In the genomic region with DNA sequence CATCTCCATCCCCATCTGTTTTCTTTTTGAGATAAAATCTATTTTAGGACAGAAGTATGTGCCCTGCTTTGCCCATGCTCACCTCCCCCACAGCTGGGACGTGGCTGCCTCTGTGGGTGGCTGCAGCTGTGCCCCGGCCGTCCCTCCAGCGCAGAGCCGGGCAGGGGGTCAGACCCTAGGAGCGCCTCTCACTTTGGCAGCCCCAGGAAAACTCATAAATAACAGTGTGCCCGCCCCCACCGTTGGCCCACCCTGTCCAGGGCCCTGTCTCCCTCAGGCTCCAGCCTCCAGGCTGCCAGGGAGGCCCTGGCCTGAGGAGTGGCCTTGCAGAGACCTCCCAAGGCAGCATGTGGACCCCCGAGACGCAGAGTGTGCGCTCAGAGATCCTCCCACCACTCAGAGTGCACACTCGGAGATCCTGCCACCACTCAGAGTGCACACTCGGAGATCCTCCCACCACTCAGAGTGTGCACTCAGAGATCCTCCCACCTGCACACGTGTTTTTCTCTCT, we compare ENCODE assay signal across 19 cellular contexts.
DNase-seq lines count a peak whose midpoint lies in the region; ATAC-seq and TF ChIP-seq lines count a peak whose summit lies in the region.
"Had no signal": no experiment of that assay in that cellular context is flagged by ENCODE, and none has a peak within 500 bp of the region (broad histone marks: within the 10 kb centered on the region; RNA-seq: fewer than 3 reads in every experiment).

No MANE protein-coding gene starts in this region.

- no peak overlapping the region for H2AFZ ChIP-seq in mesenchymal stem cell (ENCODE audit: low read depth, low read length)

- CTCF ChIA-PET in Caco-2 (lab: Charles Lee) = no interaction called here

- no peak overlapping the region for H2BK12ac ChIP-seq in mesenchymal stem cell (ENCODE audit: low read length in 2 of 2)

- 80% methylated on average over 14 of the region's 14 CpGs for WGBS in mesenchymal stem cell

- H3K4me2 ChIP-seq in mesenchymal stem cell (ENCODE audit: low read length, poor library complexity, severe bottlenecking) = no peak overlapping the region

- H3K9me3 ChIP-seq in mesenchymal stem cell (ENCODE audit: control insufficient read depth, low read length) (no peaks in the 10 kb centered on the region), upper lobe of right lung (no peaks in the 10 kb centered on the region), Caco-2 (no peaks in the 10 kb centered on the region)

- H3K23ac ChIP-seq in mesenchymal stem cell (ENCODE audit: low read length in 2 of 2) = no peak overlapping the region

- no peak overlapping the region for H4K91ac ChIP-seq in mesenchymal stem cell (ENCODE audit: low read length)

- H3K27ac ChIP-seq in mesenchymal stem cell (ENCODE audit: low read length, poor library complexity, severe bottlenecking) = no peak overlapping the region
- H3K27ac ChIP-seq in upper lobe of right lung = no peak overlapping the region

- H3K18ac ChIP-seq in mesenchymal stem cell (ENCODE audit: low read depth in 1 of 2, low read length in 2 of 2) = no peak overlapping the region

- no peak overlapping the region for H3K4ac ChIP-seq in mesenchymal stem cell (ENCODE audit: low read depth in 1 of 2, low read length in 2 of 2)

- no peak overlapping the region for H2BK120ac ChIP-seq in mesenchymal stem cell (ENCODE audit: low read depth, low read length)

- no peaks in the 10 kb centered on the region for H3K36me3 Mint-ChIP-seq in natural killer cell treated with Interleukin-12 subunit alpha and Interleukin-12 subunit beta and Interleukin-15 and Interleukin-18, amount 100 ng/mL, for 72 hours
- no peaks in the 10 kb centered on the region for H3K36me3 Mint-ChIP-seq in natural killer cell
- H3K36me3 Mint-ChIP-seq in chondrocyte (ENCODE audit: low read depth) = no peaks in the 10 kb centered on the region
- no peaks in the 10 kb centered on the region for H3K36me3 Mint-ChIP-seq in nephron progenitor cell (ENCODE audit: low read depth)
- peaks cover 6% of the 10 kb centered on the region for H3K36me3 Mint-ChIP-seq in Caco-2 (ENCODE audit: insufficient read depth, unreplicated experiment)
- H3K36me3 Mint-ChIP-seq: CD4-positive, CD25-positive, alpha-beta regulatory T cell had no signal

- H3K27me3 Mint-ChIP-seq in natural killer cell treated with Interleukin-12 subunit alpha and Interleukin-12 subunit beta and Interleukin-15 and Interleukin-18, amount 100 ng/mL, for 72 hours = no peaks in the 10 kb centered on the region
- H3K27me3 Mint-ChIP-seq in natural killer cell (ENCODE audit: low read depth in 2 of 2) (peaks cover 0 to 12% of the 10 kb centered on the region in 2 donors), chondrocyte (ENCODE audit: low read depth) (peaks cover 3% of the 10 kb centered on the region), nephron progenitor cell (ENCODE audit: low read depth, poor library complexity) (peaks cover 30% of the 10 kb centered on the region), Caco-2 (ENCODE audit: insufficient read depth, unreplicated experiment) (no peaks in the 10 kb centered on the region)

- H3K27ac Mint-ChIP-seq in natural killer cell treated with Interleukin-12 subunit alpha and Interleukin-12 subunit beta and Interleukin-15 and Interleukin-18, amount 100 ng/mL, for 72 hours = no peak overlapping the region
- no peak overlapping the region for H3K27ac Mint-ChIP-seq in natural killer cell
- H3K27ac Mint-ChIP-seq in chondrocyte (ENCODE audit: unreplicated experiment) = peak overlapping the region; percentile 77
- H3K27ac Mint-ChIP-seq in nephron progenitor cell = no peak overlapping the region
- H3K27ac Mint-ChIP-seq in Caco-2 (ENCODE audit: unreplicated experiment) = no peak overlapping the region
- H3K27ac Mint-ChIP-seq: CD4-positive, CD25-positive, alpha-beta regulatory T cell had no signal

- BruUV-seq in Caco-2 (replicated peaks; lab: Mats Ljungman, UMichigan) = no TSS peak

- no peak overlapping the region for H3K4me3 ChIP-seq in mesenchymal stem cell (ENCODE audit: insufficient read depth in 1 of 2, low read depth in 1 of 2, low read length in 2 of 2)
- H3K4me3 ChIP-seq in upper lobe of right lung = no peak overlapping the region
- H3K4me3 ChIP-seq in Caco-2 (ENCODE audit: low read depth, low read length) = no peak overlapping the region

- no peak overlapping the region for H2BK5ac ChIP-seq in mesenchymal stem cell (ENCODE audit: low read depth, low read length, poor library complexity, severe bottlenecking)

- H3K27me3 ChIP-seq in mesenchymal stem cell (ENCODE audit: control insufficient read depth in 1 of 2, insufficient read depth in 1 of 2, low read length in 2 of 2) = peaks cover 0 to 32% of the 10 kb centered on the region in 2 experiments
- no peaks in the 10 kb centered on the region for H3K27me3 ChIP-seq in upper lobe of right lung
- H3K27me3 ChIP-seq in Caco-2 (replicated peaks; ENCODE audit: control insufficient read depth, insufficient read depth, low read length) = no peaks in the 10 kb centered on the region

- POLR2A ChIA-PET in Caco-2 (lab: Charles Lee) = no interaction called here

- no peak overlapping the region for H3K4me3 Mint-ChIP-seq in natural killer cell treated with Interleukin-12 subunit alpha and Interleukin-12 subunit beta and Interleukin-15 and Interleukin-18, amount 100 ng/mL, for 72 hours
- H3K4me3 Mint-ChIP-seq in natural killer cell (no peak overlapping the region), chondrocyte (ENCODE audit: unreplicated experiment) (no peak overlapping the region), nephron progenitor cell (no peak overlapping the region), Caco-2 (ENCODE audit: unreplicated experiment) (no peak overlapping the region)
- H3K4me3 Mint-ChIP-seq: CD4-positive, CD25-positive, alpha-beta regulatory T cell had no signal

- no peaks in the 10 kb centered on the region for H3K79me1 ChIP-seq in mesenchymal stem cell (replicated peaks; ENCODE audit: low read length, poor library complexity, severe bottlenecking)

- H2AK5ac ChIP-seq in mesenchymal stem cell (ENCODE audit: low read length, severe bottlenecking) = no peak overlapping the region

- no peak overlapping the region for H2BK15ac ChIP-seq in mesenchymal stem cell (ENCODE audit: low read depth, poor library complexity, severe bottlenecking)

- peaks cover 8% of the 10 kb centered on the region for H3K4me1 ChIP-seq in mesenchymal stem cell (ENCODE audit: control insufficient read depth, insufficient read depth, low read depth, low read length)
- no peaks in the 10 kb centered on the region for H3K4me1 ChIP-seq in upper lobe of right lung
- no peaks in the 10 kb centered on the region for H3K4me1 ChIP-seq in Caco-2

- no peaks in the 10 kb centered on the region for H3K9me3 Mint-ChIP-seq in natural killer cell treated with Interleukin-12 subunit alpha and Interleukin-12 subunit beta and Interleukin-15 and Interleukin-18, amount 100 ng/mL, for 72 hours
- H3K9me3 Mint-ChIP-seq in natural killer cell (no peaks in the 10 kb centered on the region), chondrocyte (ENCODE audit: low read depth) (no peaks in the 10 kb centered on the region), nephron progenitor cell (no peaks in the 10 kb centered on the region), Caco-2 (ENCODE audit: unreplicated experiment) (no peaks in the 10 kb centered on the region)
- H3K9me3 Mint-ChIP-seq: CD4-positive, CD25-positive, alpha-beta regulatory T cell had no signal

- no peak overlapping the region for H3K14ac ChIP-seq in mesenchymal stem cell (ENCODE audit: low read length in 2 of 2)

- intact Hi-C loops in natural killer cell (cut with micrococcal nuclease) (no loop called here), upper lobe of right lung (cut with DNase I) (no loop called here), Caco-2 (cut with micrococcal nuclease; ENCODE audit: unreplicated experiment) (no loop called here)

- peak; percentile 40 for DNase-seq in natural killer cell treated with Interleukin-12 subunit alpha and Interleukin-12 subunit beta and Interleukin-15 and Interleukin-18, amount 100 ng/mL, for 72 hours (ENCODE audit: low spot score)
- DNase-seq in natural killer cell = no peak
- DNase-seq in chondrocyte (ENCODE audit: low spot score) = no peak
- DNase-seq in mesenchymal stem cell = no peak
- peak; percentile 43 for DNase-seq in upper lobe of right lung
- no peak for DNase-seq in nephron progenitor cell
- DNase-seq in Caco-2 = no peak
- DNase-seq: AML-193; CD4-positive, CD25-positive, alpha-beta regulatory T cell; DMS79 treated with DMSO at 0.1 percent for 48 hours; GDM1; Karpas-422; MM.1S; NCI-H1105; NCI-H187 treated with DMSO at 0.1 percent for 48 hours; NCI-H446 treated with DMSO at 0.1 percent for 48 hours; NCI-H774; SIG-M5 had no signal

- no peak for TF ChIP-seq CTCF in natural killer cell (IDR thresholded peaks at IDR 0.05)
- TF ChIP-seq CTCF in chondrocyte (IDR thresholded peaks at IDR 0.05) = no peak
- TF ChIP-seq CTCF in upper lobe of right lung (IDR thresholded peaks at IDR 0.05) = no peak
- TF ChIP-seq CTCF in nephron progenitor cell (IDR thresholded peaks at IDR 0.05) = no peak
- TF ChIP-seq CTCF in Caco-2 (IDR thresholded peaks at IDR 0.05; ENCODE audit: insufficient read depth in 1 of 2, low read depth in 1 of 2, low read length in 1 of 2, severe bottlenecking in 1 of 2, unreplicated experiment in 1 of 2) = no peak

- peak overlapping the region; percentile 5 for H4K8ac ChIP-seq in mesenchymal stem cell (ENCODE audit: low read length)

- ATAC-seq in natural killer cell treated with Interleukin-12 subunit alpha and Interleukin-12 subunit beta and Interleukin-15 and Interleukin-18, amount 100 ng/mL, for 72 hours = no peak
- no peak for ATAC-seq in natural killer cell
- ATAC-seq in upper lobe of right lung = no peak
- ATAC-seq in HG03442 (IDR thresholded peaks at IDR 0.05; ENCODE audit: unreplicated experiment) = no peak

- H3K9ac ChIP-seq in mesenchymal stem cell (ENCODE audit: low read length) = no peak overlapping the region

- no peaks in the 10 kb centered on the region for H3K4me1 Mint-ChIP-seq in natural killer cell treated with Interleukin-12 subunit alpha and Interleukin-12 subunit beta and Interleukin-15 and Interleukin-18, amount 100 ng/mL, for 72 hours (ENCODE audit: low read depth in 2 of 2)
- H3K4me1 Mint-ChIP-seq in natural killer cell (no peaks in the 10 kb centered on the region), chondrocyte (ENCODE audit: low read depth) (peaks cover 47% of the 10 kb centered on the region), nephron progenitor cell (peaks cover 26% of the 10 kb centered on the region), Caco-2 (ENCODE audit: low read depth, unreplicated experiment) (no peaks in the 10 kb centered on the region)
- H3K4me1 Mint-ChIP-seq: CD4-positive, CD25-positive, alpha-beta regulatory T cell had no signal

- H3K36me3 ChIP-seq in mesenchymal stem cell (ENCODE audit: control insufficient read depth in 1 of 2, insufficient read depth in 2 of 2, low read depth in 1 of 2, low read length in 2 of 2) (peaks cover 0 to 5% of the 10 kb centered on the region in 2 experiments), upper lobe of right lung (no peaks in the 10 kb centered on the region), Caco-2 (ENCODE audit: control insufficient read depth, insufficient read depth, low read length) (no peaks in the 10 kb centered on the region)

Comparison
In these comparisons a context has a peak if more than half of its experiments do, and no peak if none do; other contexts are left out.
1. DNase-seq: peak in natural killer cell treated with Interleukin-12 subunit alpha and Interleukin-12 subunit beta and Interleukin-15 and Interleukin-18, amount 100 ng/mL, for 72 hours (single experiment) and upper lobe of right lung (single experiment); none in natural killer cell (single experiment), chondrocyte (single experiment), mesenchymal stem cell (single experiment), nephron progenitor cell (single experiment) and Caco-2 (0 of 2).